Comparison of ENCODE assay signal across 1 cellular context in genomic region chr4:122456228-122457106, GRCh38.
TF ChIP-seq lines count a peak whose summit lies in the region.

TSS of gene IL2 (minus strand) at chr4:122456725. CDS start at chr4:122456440, 285 bp downstream.

TF ChIP-seq in HCT116, 20 proteins besides CTCF, POLR2A, EP300 and RAD21:
- TF ChIP-seq, protein P1, sequence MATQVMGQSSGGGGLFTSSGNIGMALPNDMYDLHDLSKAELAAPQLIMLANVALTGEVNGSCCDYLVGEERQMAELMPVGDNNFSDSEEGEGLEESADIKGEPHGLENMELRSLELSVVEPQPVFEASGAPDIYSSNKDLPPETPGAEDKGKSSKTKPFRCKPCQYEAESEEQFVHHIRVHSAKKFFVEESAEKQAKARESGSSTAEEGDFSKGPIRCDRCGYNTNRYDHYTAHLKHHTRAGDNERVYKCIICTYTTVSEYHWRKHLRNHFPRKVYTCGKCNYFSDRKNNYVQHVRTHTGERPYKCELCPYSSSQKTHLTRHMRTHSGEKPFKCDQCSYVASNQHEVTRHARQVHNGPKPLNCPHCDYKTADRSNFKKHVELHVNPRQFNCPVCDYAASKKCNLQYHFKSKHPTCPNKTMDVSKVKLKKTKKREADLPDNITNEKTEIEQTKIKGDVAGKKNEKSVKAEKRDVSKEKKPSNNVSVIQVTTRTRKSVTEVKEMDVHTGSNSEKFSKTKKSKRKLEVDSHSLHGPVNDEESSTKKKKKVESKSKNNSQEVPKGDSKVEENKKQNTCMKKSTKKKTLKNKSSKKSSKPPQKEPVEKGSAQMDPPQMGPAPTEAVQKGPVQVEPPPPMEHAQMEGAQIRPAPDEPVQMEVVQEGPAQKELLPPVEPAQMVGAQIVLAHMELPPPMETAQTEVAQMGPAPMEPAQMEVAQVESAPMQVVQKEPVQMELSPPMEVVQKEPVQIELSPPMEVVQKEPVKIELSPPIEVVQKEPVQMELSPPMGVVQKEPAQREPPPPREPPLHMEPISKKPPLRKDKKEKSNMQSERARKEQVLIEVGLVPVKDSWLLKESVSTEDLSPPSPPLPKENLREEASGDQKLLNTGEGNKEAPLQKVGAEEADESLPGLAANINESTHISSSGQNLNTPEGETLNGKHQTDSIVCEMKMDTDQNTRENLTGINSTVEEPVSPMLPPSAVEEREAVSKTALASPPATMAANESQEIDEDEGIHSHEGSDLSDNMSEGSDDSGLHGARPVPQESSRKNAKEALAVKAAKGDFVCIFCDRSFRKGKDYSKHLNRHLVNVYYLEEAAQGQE (IDR thresholded peaks at IDR 0.05; ENCODE audit: low read depth) = no peak
- no peak for TF ChIP-seq MAX (IDR thresholded peaks at IDR 0.05)
- no peak for TF ChIP-seq SP1 (IDR thresholded peaks at IDR 0.05; ENCODE audit: low read depth)
- no peak for TF ChIP-seq EZH2phosphoT487 (IDR thresholded peaks at IDR 0.05; ENCODE audit: borderline replicate concordance)
- TF ChIP-seq YY1 (IDR thresholded peaks at IDR 0.05; ENCODE audit: extremely low read depth, insufficient replicate concordance, low read depth, low read length) = no peak
- TF ChIP-seq POLR2AphosphoS5 (IDR thresholded peaks at IDR 0.05; ENCODE audit: low read depth, low read length) = no peak
- no peak for TF ChIP-seq ATF3 (IDR thresholded peaks at IDR 0.05)
- no peak for TF ChIP-seq ZNF274 (IDR thresholded peaks at IDR 0.05; ENCODE audit: low read depth, low read length)
- no peak for TF ChIP-seq SRF (IDR thresholded peaks at IDR 0.05; ENCODE audit: low read depth)
- TF ChIP-seq, protein P2, sequence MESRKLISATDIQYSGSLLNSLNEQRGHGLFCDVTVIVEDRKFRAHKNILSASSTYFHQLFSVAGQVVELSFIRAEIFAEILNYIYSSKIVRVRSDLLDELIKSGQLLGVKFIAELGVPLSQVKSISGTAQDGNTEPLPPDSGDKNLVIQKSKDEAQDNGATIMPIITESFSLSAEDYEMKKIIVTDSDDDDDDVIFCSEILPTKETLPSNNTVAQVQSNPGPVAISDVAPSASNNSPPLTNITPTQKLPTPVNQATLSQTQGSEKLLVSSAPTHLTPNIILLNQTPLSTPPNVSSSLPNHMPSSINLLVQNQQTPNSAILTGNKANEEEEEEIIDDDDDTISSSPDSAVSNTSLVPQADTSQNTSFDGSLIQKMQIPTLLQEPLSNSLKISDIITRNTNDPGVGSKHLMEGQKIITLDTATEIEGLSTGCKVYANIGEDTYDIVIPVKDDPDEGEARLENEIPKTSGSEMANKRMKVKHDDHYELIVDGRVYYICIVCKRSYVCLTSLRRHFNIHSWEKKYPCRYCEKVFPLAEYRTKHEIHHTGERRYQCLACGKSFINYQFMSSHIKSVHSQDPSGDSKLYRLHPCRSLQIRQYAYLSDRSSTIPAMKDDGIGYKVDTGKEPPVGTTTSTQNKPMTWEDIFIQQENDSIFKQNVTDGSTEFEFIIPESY (IDR thresholded peaks at IDR 0.05; ENCODE audit: extremely low read depth, insufficient replicate concordance, low read length) = no peak
- TF ChIP-seq CBX3 (IDR thresholded peaks at IDR 0.05; ENCODE audit: low read depth) = no peak
- TF ChIP-seq CEBPB (IDR thresholded peaks at IDR 0.05; ENCODE audit: low read depth) = no peak
